ENCODE assay signal across 19 cellular contexts in the genomic region with DNA sequence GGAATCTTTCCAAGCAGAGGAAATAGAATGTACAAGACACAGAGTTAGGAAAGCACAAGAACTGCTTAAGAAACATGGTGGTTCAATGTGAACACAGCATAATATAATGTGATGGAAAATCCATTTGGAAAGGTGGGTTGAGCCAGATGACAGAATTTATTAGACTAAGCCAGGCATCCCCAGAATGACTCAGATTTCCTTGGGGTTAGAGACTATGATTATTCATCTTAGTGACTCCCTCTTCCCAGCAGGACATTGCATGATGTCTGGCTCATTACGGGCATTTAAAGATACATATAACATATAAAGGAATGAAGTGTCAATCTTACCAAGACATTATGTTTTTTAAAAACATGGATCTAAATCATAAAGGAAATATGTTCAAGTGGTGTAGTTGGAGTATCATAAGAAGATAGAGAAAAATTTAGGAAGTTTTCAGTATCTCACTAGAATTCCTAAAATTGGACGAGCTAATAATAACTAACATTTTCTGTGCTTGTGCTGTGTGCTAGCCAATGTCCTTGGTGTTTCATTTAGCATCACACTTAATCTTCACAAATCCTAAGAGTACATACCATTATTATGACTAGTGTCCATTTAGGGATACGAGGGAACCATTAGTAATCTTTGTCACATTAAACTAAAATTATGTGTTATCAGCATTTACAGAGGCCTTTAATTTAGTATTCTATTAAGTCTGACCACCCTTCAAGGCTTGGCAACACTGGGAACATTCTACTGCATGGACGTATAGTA. TPM values are rescaled to one million over a fixed set of nuclear protein-coding genes. Genes with fewer than 3 reads are reported as not detected.
A peak's percentile ranks its signal among the peaks of the same experiment; 100 is the strongest.
DNase-seq lines count a peak whose midpoint lies in the region; ATAC-seq and TF ChIP-seq lines count a peak whose summit lies in the region.
"Had no signal": no experiment of that assay in that cellular context is flagged by ENCODE, and none has a peak within 500 bp of the region (broad histone marks: within the 10 kb centered on the region; RNA-seq: fewer than 3 reads in every experiment).

No MANE protein-coding gene starts in this region.

- H3K27me3 ChIP-seq in mammary epithelial cell (ENCODE audit: insufficient read depth, low read length) (no peaks in the 10 kb centered on the region), lung (ENCODE audit: control insufficient read depth, insufficient read depth) (no peaks in the 10 kb centered on the region)
- H3K27me3 ChIP-seq: right atrium auricular region, tibial nerve had no signal

- peaks cover 3% of the 10 kb centered on the region for H3K9me3 Mint-ChIP-seq in natural killer cell treated with Interleukin-12 subunit alpha and Interleukin-12 subunit beta and Interleukin-15 and Interleukin-18, amount 100 ng/mL, for 72 hours
- H3K9me3 Mint-ChIP-seq: activated T-helper 2 cell treated with anti-CD3 and anti-CD28 coated beads, Interferon-gamma antibody, Interleukin-2, Interleukin-4, amounts not matched to agents 10 μg/mL and 5 μg/mL and 100 μg/mL, durations not matched to agents 14 hours and 24 hours and 36 hours; nephron progenitor cell had no signal

- intact Hi-C loops in mammary epithelial cell (cut with micrococcal nuclease) = no loop called here

- no peak overlapping the region for H3K4me3 ChIP-seq in AG10803 (ENCODE audit: low read length)
- no peak overlapping the region for H3K4me3 ChIP-seq in mammary epithelial cell (replicated peaks in 1 of 3; ENCODE audit: insufficient read depth in 1 of 3, low read depth in 2 of 3, low read length in 3 of 3)
- no peak overlapping the region for H3K4me3 ChIP-seq in lung
- H3K4me3 ChIP-seq: right atrium auricular region, SK-N-MC, tibial nerve had no signal

- H3K36me3 ChIP-seq in mammary epithelial cell (ENCODE audit: insufficient read depth, low read length) (no peaks in the 10 kb centered on the region), lung (ENCODE audit: control insufficient read depth in 2 of 2, insufficient read depth in 2 of 2, low read length in 2 of 2) (no peaks in the 10 kb centered on the region)
- H3K36me3 ChIP-seq: right atrium auricular region, tibial nerve had no signal

- no peak overlapping the region for H3K9ac ChIP-seq in mammary epithelial cell (ENCODE audit: insufficient read depth, low read length)

- H3K27ac ChIP-seq in mammary epithelial cell (ENCODE audit: insufficient read depth, low read depth, low read length) (peak overlapping the region; percentile 20), lung (ENCODE audit: low read depth in 1 of 2, low read length in 1 of 2) (no peak overlapping the region)
- H3K27ac ChIP-seq: right atrium auricular region, SK-N-MC, tibial nerve had no signal

- TF ChIP-seq CTCF in AG10803 (conservative IDR thresholded peaks at IDR 0.05; ENCODE audit: low read length) = no peak
- TF ChIP-seq CTCF in mammary epithelial cell (conservative IDR thresholded peaks at IDR 0.05 in 1 of 2, IDR thresholded peaks at IDR 0.05 in 1 of 2; ENCODE audit: extremely low read depth in 1 of 2, insufficient read depth in 1 of 2, low read depth in 1 of 2, low read length in 2 of 2) = no peak
- no peak for TF ChIP-seq CTCF in lung (IDR thresholded peaks at IDR 0.05; ENCODE audit: control extremely low read depth, extremely low read depth)

- CTCF ChIA-PET in mammary epithelial cell (lab: Charles Lee; ENCODE audit: low non-redundant PET) = no interaction called here

- dilution Hi-C loops in mammary epithelial cell (cut with HindIII; ENCODE audit: low sequenced_read_pairs) = no loop called here

- DNase-seq in AG10803 (ENCODE audit: low read depth) (peak; percentile 48), M059J (ENCODE audit: low read depth) (peak; percentile 70), mammary epithelial cell (peak; percentile 80), lung (ENCODE audit: low spot score) (no peak), NCI-H526 (lab: John Stamatoyannopoulos, UW) (no peak)
- no peak for DNase-seq in natural killer cell treated with Interleukin-12 subunit alpha and Interleukin-12 subunit beta and Interleukin-15 and Interleukin-18, amount 100 ng/mL, for 72 hours (ENCODE audit: low spot score)
- DNase-seq: activated CD8-positive, alpha-beta T cell treated with anti-CD3 and anti-CD28 coated beads, Interleukin-2, amount 10 ng/mL, durations not matched to agents 7 days and 5 days; NCI-H1105 treated with DMSO at 0.1 percent for 48 hours; NCI-H2171 treated with DMSO at 0.1 percent for 48 hours; nephron progenitor cell; stimulated activated CD4-positive, alpha-beta T cell treated with anti-CD3 and anti-CD28 coated beads, Interleukin-4, amount 100 ng/mL, for 24 hours had no signal

- H3K4me2 ChIP-seq in mammary epithelial cell (ENCODE audit: insufficient read depth, low read depth, low read length) = no peak overlapping the region

- peaks cover 0 to 4% of the 10 kb centered on the region in 2 donors for H3K27me3 Mint-ChIP-seq in natural killer cell treated with Interleukin-12 subunit alpha and Interleukin-12 subunit beta and Interleukin-15 and Interleukin-18, amount 100 ng/mL, for 72 hours
- H3K27me3 Mint-ChIP-seq: IgD-negative memory B cell had no signal

- ATAC-seq in lung (ENCODE audit: insufficient read depth, low FRiP score) (peak; percentile 19), HG02973 (IDR thresholded peaks at IDR 0.05; ENCODE audit: unreplicated experiment) (no peak), GM18519 (IDR thresholded peaks at IDR 0.05; ENCODE audit: low FRiP score, unreplicated experiment) (no peak)
- ATAC-seq in natural killer cell treated with Interleukin-12 subunit alpha and Interleukin-12 subunit beta and Interleukin-15 and Interleukin-18, amount 100 ng/mL, for 72 hours = no peak
- ATAC-seq: activated CD8-positive, alpha-beta T cell treated with anti-CD3 and anti-CD28 coated beads, Interleukin-2, amount 10 ng/mL, durations not matched to agents 7 days and 5 days had no signal

- peaks cover 0 to 5% of the 10 kb centered on the region in 2 donors for H3K4me1 Mint-ChIP-seq in natural killer cell treated with Interleukin-12 subunit alpha and Interleukin-12 subunit beta and Interleukin-15 and Interleukin-18, amount 100 ng/mL, for 72 hours (ENCODE audit: low read depth in 2 of 2)
- H3K4me1 Mint-ChIP-seq: nephron progenitor cell had no signal

- in situ Hi-C loops in mammary epithelial cell (cut with MboI; ENCODE audit: low sequenced_read_pairs in 2 of 2) = no loop called here

- 66% methylated on average over 4 of the region's 4 CpGs for WGBS in mammary epithelial cell (ENCODE audit: low coverage, missing lambda C conversion rate)
- WGBS in lung, 2 donors = 73 to 79% methylated on average over 4 of the region's 4 CpGs

- H3K79me2 ChIP-seq in mammary epithelial cell (ENCODE audit: insufficient read depth, low read length) = no peaks in the 10 kb centered on the region

- BruUV-seq in mammary epithelial cell (replicated peaks; lab: Mats Ljungman, UMichigan) = no TSS peak

- H4K20me1 ChIP-seq in mammary epithelial cell (ENCODE audit: insufficient read depth, low read length) = no peaks in the 10 kb centered on the region

- H3K9me3 ChIP-seq in mammary epithelial cell (replicated peaks; ENCODE audit: insufficient read depth, low read length) = no peaks in the 10 kb centered on the region
- H3K9me3 ChIP-seq in lung (ENCODE audit: control insufficient read depth in 2 of 2, insufficient read depth in 1 of 2, low read length in 1 of 2) = no peaks in the 10 kb centered on the region
- H3K9me3 ChIP-seq: right atrium auricular region, tibial nerve had no signal

- H3K4me1 ChIP-seq in mammary epithelial cell (ENCODE audit: insufficient read depth, low read length) (peaks cover 21% of the 10 kb centered on the region), lung (ENCODE audit: control insufficient read depth in 2 of 2, insufficient read depth in 2 of 2, low read length in 2 of 2) (no peaks in the 10 kb centered on the region)
- H3K4me1 ChIP-seq: right atrium auricular region had no signal

- H2AFZ ChIP-seq in mammary epithelial cell (ENCODE audit: low read depth, low read length) = no peak overlapping the region

- no peak overlapping the region for H3K27ac Mint-ChIP-seq in natural killer cell treated with Interleukin-12 subunit alpha and Interleukin-12 subunit beta and Interleukin-15 and Interleukin-18, amount 100 ng/mL, for 72 hours
- H3K27ac Mint-ChIP-seq: activated CD8-positive, alpha-beta T cell treated with anti-CD3 and anti-CD28 coated beads, Interleukin-2, amount 10 ng/mL, durations not matched to agents 7 days and 5 days; activated T-helper 2 cell treated with anti-CD3 and anti-CD28 coated beads, Interferon-gamma antibody, Interleukin-2, Interleukin-4, amounts not matched to agents 10 μg/mL and 5 μg/mL and 100 μg/mL, durations not matched to agents 14 hours and 24 hours and 36 hours; IgD-negative memory B cell; nephron progenitor cell had no signal

- no peaks in the 10 kb centered on the region for H3K36me3 Mint-ChIP-seq in natural killer cell treated with Interleukin-12 subunit alpha and Interleukin-12 subunit beta and Interleukin-15 and Interleukin-18, amount 100 ng/mL, for 72 hours
- H3K36me3 Mint-ChIP-seq: IgD-negative memory B cell had no signal

- no peak overlapping the region for H3K4me3 Mint-ChIP-seq in natural killer cell treated with Interleukin-12 subunit alpha and Interleukin-12 subunit beta and Interleukin-15 and Interleukin-18, amount 100 ng/mL, for 72 hours
- H3K4me3 Mint-ChIP-seq: activated CD8-positive, alpha-beta T cell treated with anti-CD3 and anti-CD28 coated beads, Interleukin-2, amount 10 ng/mL, durations not matched to agents 7 days and 5 days; IgD-negative memory B cell; nephron progenitor cell had no signal

RNA-seq across cellular contexts. Expression of a gene that starts 41.0 kb away (rescaled TPM):
- total RNA-seq in M059J (2014; rRNA removed; shearing (Covaris generic)) = 1.4 and 2.0 TPM in 2 replicates
- 1 to 10 TPM; 1.1 to 3.7 TPM for total RNA-seq in mammary epithelial cell
- 6.3 TPM for polyA plus RNA-seq in mammary epithelial cell
- not detected for polyA minus RNA-seq in mammary epithelial cell
- 10 to 100 TPM; 23.0 to 45.8 TPM for total RNA-seq in lung
- polyA plus RNA-seq in lung = 1 to 10 TPM; 3.6 to 8.9 TPM
- not detected for total RNA-seq in natural killer cell treated with Interleukin-12 subunit alpha and Interleukin-12 subunit beta and Interleukin-15 and Interleukin-18, amount 100 ng/mL, for 72 hours
- total RNA-seq: activated CD8-positive, alpha-beta T cell treated with anti-CD3 and anti-CD28 coated beads, Interleukin-2, amount 10 ng/mL, durations not matched to agents 7 days and 5 days; activated T-helper 2 cell treated with anti-CD3 and anti-CD28 coated beads, Interferon-gamma antibody, Interleukin-2, Interleukin-4, amounts not matched to agents 10 μg/mL and 5 μg/mL and 100 μg/mL, durations not matched to agents 14 hours and 24 hours and 36 hours; dermis microvascular lymphatic vessel endothelial cell had no signal
- polyA plus RNA-seq: IgD-negative memory B cell had no signal

Comparison
In these comparisons a context has a peak if more than half of its experiments do, and no peak if none do; other contexts are left out.
1. DNase-seq: peak in AG10803 (single experiment), M059J (single experiment) and mammary epithelial cell (single experiment); none in lung (single experiment), natural killer cell treated with Interleukin-12 subunit alpha and Interleukin-12 subunit beta and Interleukin-15 and Interleukin-18, amount 100 ng/mL, for 72 hours (single experiment) and NCI-H526 (0 of 2).